In the genomic region with DNA sequence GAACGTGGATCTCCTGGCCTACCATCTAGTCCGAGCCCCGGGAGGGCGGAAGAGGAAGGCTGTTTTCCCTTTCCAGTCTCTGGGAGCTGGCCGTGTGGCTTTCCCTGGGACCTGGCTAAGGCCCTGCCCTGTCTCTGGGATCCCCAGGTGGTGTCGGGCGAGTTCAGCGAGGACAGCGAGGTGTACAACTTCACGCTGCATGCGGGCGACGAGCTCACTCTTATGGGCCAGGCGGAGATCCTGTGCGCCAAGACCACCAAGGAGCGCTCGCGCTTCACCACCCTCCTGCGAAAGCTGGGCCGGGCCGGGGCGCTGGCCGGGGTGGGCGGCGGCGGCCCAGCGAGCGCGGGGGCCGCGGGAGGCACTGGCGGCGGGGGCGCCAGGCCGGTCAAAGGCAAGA, we compare ENCODE assay signal across 8 cellular contexts. TPM values are rescaled to one million over a fixed set of nuclear protein-coding genes. Genes with fewer than 3 reads are reported as not detected.
DNase-seq lines count a peak whose midpoint lies in the region; ATAC-seq and TF ChIP-seq lines count a peak whose summit lies in the region.

No MANE protein-coding gene starts in this region.

- H3K4me1 ChIP-seq in iPS-20b (ENCODE audit: insufficient read depth, low read length) (peaks cover 8% of the 10 kb centered on the region), spleen (peaks cover 7 to 36% (median 29%) of the 10 kb centered on the region in 6 donors)

- no peak for ATAC-seq in activated naive CD8-positive, alpha-beta T cell treated with anti-CD3 and anti-CD28 coated beads, Interleukin-2, amount 10 ng/mL, durations not matched to agents 7 days and 5 days (ENCODE audit: low read depth)
- ATAC-seq in GM21360 (IDR thresholded peaks at IDR 0.05; ENCODE audit: unreplicated experiment): no peak

- H3K9me3 ChIP-seq in iPS-20b (ENCODE audit: insufficient read depth, low read depth, low read length) (no peaks in the 10 kb centered on the region), spleen (no peaks in the 10 kb centered on the region)

- intact Hi-C loops in spleen (cut with DNase I; ENCODE audit: low total_unique reads): no loop called here

- H3K27ac ChIP-seq in iPS-20b (ENCODE audit: low read length): no peak overlapping the region
- peak overlapping the region in 3 of 8 donors; percentile 64 to 78 (median 73) for H3K27ac ChIP-seq in spleen

- peaks cover 20% of the 10 kb centered on the region for H3K4me1 Mint-ChIP-seq in activated naive CD8-positive, alpha-beta T cell treated with anti-CD3 and anti-CD28 coated beads, Interleukin-2, amount 10 ng/mL, durations not matched to agents 7 days and 5 days

- no peak overlapping the region for H3K9ac ChIP-seq in iPS-20b (ENCODE audit: low read depth, low read length)

- no peak for TF ChIP-seq CTCF in spleen (IDR thresholded peaks at IDR 0.05 in 8 of 11, conservative IDR thresholded peaks at IDR 0.05 in 3 of 11)

- no peaks in the 10 kb centered on the region for H3K36me3 Mint-ChIP-seq in activated naive CD8-positive, alpha-beta T cell treated with anti-CD3 and anti-CD28 coated beads, Interleukin-2, amount 10 ng/mL, durations not matched to agents 7 days and 5 days

- H3K27ac Mint-ChIP-seq in activated naive CD8-positive, alpha-beta T cell treated with anti-CD3 and anti-CD28 coated beads, Interleukin-2, amount 10 ng/mL, durations not matched to agents 7 days and 5 days: peak overlapping the region; percentile 38

- no peak for TF ChIP-seq POLR2A in spleen (IDR thresholded peaks at IDR 0.05)

- H3K27me3 Mint-ChIP-seq in activated naive CD8-positive, alpha-beta T cell treated with anti-CD3 and anti-CD28 coated beads, Interleukin-2, amount 10 ng/mL, durations not matched to agents 7 days and 5 days: peaks cover 12% of the 10 kb centered on the region

- H3K9me3 Mint-ChIP-seq in activated naive CD8-positive, alpha-beta T cell treated with anti-CD3 and anti-CD28 coated beads, Interleukin-2, amount 10 ng/mL, durations not matched to agents 7 days and 5 days: no peaks in the 10 kb centered on the region

- POLR2A ChIA-PET in activated naive CD8-positive, alpha-beta T cell treated with anti-CD3 and anti-CD28 coated beads, Interleukin-2, amount 10 ng/mL, durations not matched to agents 7 days and 5 days (lab: Charles Lee): interaction anchor here (0.6 to 2.3 kb wide), 9 partner anchors 9 to 306 kb away, joined by 3 to 10 read pairs (median 4); partner anchors contain the start of genes ASXL2 and SELENOI

- DNase-seq in H7 (peak; percentile 85), spleen (no peak), NCI-H1417 treated with DMSO at 0.1 percent for 48 hours (lab: John Stamatoyannopoulos, UW) (no peak)
- no peak for DNase-seq in activated naive CD8-positive, alpha-beta T cell treated with anti-CD3 and anti-CD28 coated beads, Interleukin-2, amount 10 ng/mL, durations not matched to agents 7 days and 5 days
- DNase-seq in central memory CD4-positive, alpha-beta T cell: no peak
- no peak for DNase-seq in effector CD4-positive, alpha-beta T cell

- 75 to 91% (median 80%) methylated on average over 22 to 35 of the region's 35 CpGs for WGBS in spleen, 5 donors

- H3K4me3 Mint-ChIP-seq in activated naive CD8-positive, alpha-beta T cell treated with anti-CD3 and anti-CD28 coated beads, Interleukin-2, amount 10 ng/mL, durations not matched to agents 7 days and 5 days: peak overlapping the region; percentile 37

- H3K36me3 ChIP-seq in H7 (replicated peaks; ENCODE audit: control insufficient read depth, insufficient read depth, low read length): peaks cover 2% of the 10 kb centered on the region; the same call in 1 of the 2 replicates
- peaks cover 17% of the 10 kb centered on the region; the same call in 1 of the 2 replicates for H3K36me3 ChIP-seq in iPS-20b (ENCODE audit: insufficient read depth, low read depth, low read length)
- peaks cover 0 to 3% (median 0%) of the 10 kb centered on the region in 6 donors for H3K36me3 ChIP-seq in spleen

- H3K4me3 ChIP-seq in H7 (ENCODE audit: insufficient read depth, low read depth, low read length): peak overlapping the region; percentile 68
- H3K4me3 ChIP-seq in iPS-20b (ENCODE audit: low read length): peak overlapping the region; percentile 64; the same call in 1 of the 2 replicates
- peak overlapping the region in 6 of 8 donors; percentile 42 to 78 (median 51) for H3K4me3 ChIP-seq in spleen

- H3K27me3 ChIP-seq in H7 (ENCODE audit: control insufficient read depth, insufficient read depth, low read length) (peaks cover 23% of the 10 kb centered on the region), iPS-20b (ENCODE audit: insufficient read depth, low read length) (peaks cover 42% of the 10 kb centered on the region), spleen (replicated peaks in 1 of 7) (peaks cover 0 to 30% (median 6%) of the 10 kb centered on the region in 7 donors)

RNA-seq across cellular contexts. Expression of gene GAREM2, which starts 11.2 kb away (rescaled TPM):
- 7.2 and 9.5 TPM in 2 replicates for total RNA-seq in H7 (2014; rRNA removed; shearing (Covaris generic))
- 1 to 10 TPM; 4.1 to 4.9 TPM for total RNA-seq in activated naive CD8-positive, alpha-beta T cell treated with anti-CD3 and anti-CD28 coated beads, Interleukin-2, amount 10 ng/mL, durations not matched to agents 7 days and 5 days
- 1 to 10 TPM in 5 of 7 donors, under 1 TPM in 2; 0.69 to 2.9 (median 2.0) TPM for total RNA-seq in spleen
- 1 to 10 TPM in 2 of 3 donors, under 1 TPM in 1; 0.62 to 6.3 (median 1.1) TPM for polyA plus RNA-seq in spleen
